In the genomic region with DNA sequence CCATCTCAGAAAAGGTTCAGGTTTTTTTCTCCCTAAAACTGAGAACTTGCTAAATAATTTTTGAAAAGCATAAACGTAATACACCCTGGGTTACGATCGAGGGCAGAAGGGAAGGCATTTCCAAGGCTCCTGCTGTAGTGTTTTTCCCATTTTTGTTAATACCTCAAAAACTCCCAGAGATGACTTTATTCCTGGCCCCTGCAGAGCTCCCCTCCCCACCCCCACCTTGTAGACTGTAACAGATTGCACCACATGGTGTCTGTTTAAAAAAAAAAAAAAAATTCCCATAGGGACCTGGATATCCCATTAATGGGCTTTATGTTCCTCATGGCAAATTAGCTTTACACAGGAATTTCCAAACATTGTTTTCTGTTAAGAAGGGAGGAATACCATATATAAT, we compare ENCODE assay signal across 18 cellular contexts. TPM values are rescaled to one million over a fixed set of nuclear protein-coding genes. Genes with fewer than 3 reads are reported as not detected.
A peak's percentile ranks its signal among the peaks of the same experiment; 100 is the strongest.
DNase-seq lines count a peak whose midpoint lies in the region; ATAC-seq and TF ChIP-seq lines count a peak whose summit lies in the region.
"Had no signal": no experiment of that assay in that cellular context is flagged by ENCODE, and none has a peak within 500 bp of the region (broad histone marks: within the 10 kb centered on the region; RNA-seq: fewer than 3 reads in every experiment).

No MANE protein-coding gene starts in this region.

- no peaks in the 10 kb centered on the region for H3K27me3 ChIP-seq in H7 (ENCODE audit: control insufficient read depth, insufficient read depth, low read length)
- H3K27me3 ChIP-seq in SJCRH30: no peaks in the 10 kb centered on the region
- H3K27me3 ChIP-seq: BE2C had no signal

- peaks cover 7% of the 10 kb centered on the region; the same call in 1 of the 2 replicates for H3K4me1 ChIP-seq in SJCRH30
- H3K4me1 ChIP-seq: A549, BE2C, Caco-2 had no signal

- H3K27ac Mint-ChIP-seq in MCF 10A (ENCODE audit: low read depth, unreplicated experiment): no peak overlapping the region
- H3K27ac Mint-ChIP-seq in activated CD8-positive, alpha-beta T cell treated with anti-CD3 and anti-CD28 coated beads, Interleukin-2, amount 10 ng/mL, durations not matched to agents 7 days and 5 days: no peak overlapping the region
- H3K27ac Mint-ChIP-seq: CD8-positive, alpha-beta T cell; IgD-negative memory B cell had no signal

- H3K4me3 Mint-ChIP-seq in MCF 10A (ENCODE audit: unreplicated experiment): no peak overlapping the region
- H3K4me3 Mint-ChIP-seq in activated CD8-positive, alpha-beta T cell treated with anti-CD3 and anti-CD28 coated beads, Interleukin-2, amount 10 ng/mL, durations not matched to agents 7 days and 5 days: no peak overlapping the region
- H3K4me3 Mint-ChIP-seq: CD8-positive, alpha-beta T cell; H9; IgD-negative memory B cell had no signal

- BruUV-seq in MCF 10A (replicated peaks; lab: Mats Ljungman, UMichigan): no TSS peak

- H3K36me3 Mint-ChIP-seq in MCF 10A (ENCODE audit: insufficient read depth, unreplicated experiment): no peaks in the 10 kb centered on the region
- no peaks in the 10 kb centered on the region for H3K36me3 Mint-ChIP-seq in activated CD8-positive, alpha-beta T cell treated with anti-CD3 and anti-CD28 coated beads, Interleukin-2, amount 10 ng/mL, durations not matched to agents 7 days and 5 days (ENCODE audit: low read depth)
- H3K36me3 Mint-ChIP-seq: CD8-positive, alpha-beta T cell; IgD-negative memory B cell had no signal

- H3K9me3 Mint-ChIP-seq in MCF 10A (ENCODE audit: unreplicated experiment): no peaks in the 10 kb centered on the region
- no peaks in the 10 kb centered on the region for H3K9me3 Mint-ChIP-seq in activated CD8-positive, alpha-beta T cell treated with anti-CD3 and anti-CD28 coated beads, Interleukin-2, amount 10 ng/mL, durations not matched to agents 7 days and 5 days (ENCODE audit: insufficient read depth)
- H3K9me3 Mint-ChIP-seq: CD8-positive, alpha-beta T cell; H9; IgD-negative memory B cell had no signal

- no peaks in the 10 kb centered on the region for H3K9me3 ChIP-seq in SJCRH30 (replicated peaks)
- H3K9me3 ChIP-seq: A549, BE2C, Caco-2 had no signal

- DNase-seq in H7: peak; percentile 14
- DNase-seq in NCI-H524 (lab: John Stamatoyannopoulos, UW): peak; percentile 67 to 84
- peak; percentile 7 to 58 for DNase-seq in SJCRH30
- DNase-seq in MCF 10A (ENCODE audit: unreplicated experiment): no peak
- DNase-seq in activated CD8-positive, alpha-beta T cell treated with anti-CD3 and anti-CD28 coated beads, Interleukin-2, amount 10 ng/mL, durations not matched to agents 7 days and 5 days: no peak
- no peak for DNase-seq in dedifferentiated amniotic fluid mesenchymal stem cell (ENCODE audit: extremely low spot score)
- DNase-seq: BE2C; Caco-2; CD8-positive, alpha-beta T cell; DND-41; GDM1; GM23248; H9; KG1 had no signal

- intact Hi-C loops in MCF 10A (cut with micrococcal nuclease): loop anchor here (10.0 kb wide), 1 partner anchor 300 kb away; no protein-coding TSS in a partner anchor

- CTCF ChIA-PET in MCF 10A (lab: Yijun Ruan, JAX): interaction anchor here (0.6 to 8.0 kb wide), 9 partner anchors 14 to 329 kb away, joined by 3 to 118 read pairs (median 4); no protein-coding TSS in a partner anchor
- CTCF ChIA-PET in activated CD8-positive, alpha-beta T cell treated with anti-CD3 and anti-CD28 coated beads, Interleukin-2, amount 10 ng/mL, durations not matched to agents 7 days and 5 days (lab: Charles Lee): interaction anchor here (1.1 kb wide), 1 partner anchor 134 kb away, joined by 3 read pairs; no protein-coding TSS in a partner anchor

- H3K36me3 ChIP-seq in H7 (replicated peaks; ENCODE audit: control insufficient read depth, insufficient read depth, low read length) (no peaks in the 10 kb centered on the region), SJCRH30 (no peaks in the 10 kb centered on the region)
- H3K36me3 ChIP-seq: BE2C had no signal

- ATAC-seq in activated CD8-positive, alpha-beta T cell treated with anti-CD3 and anti-CD28 coated beads, Interleukin-2, amount 10 ng/mL, durations not matched to agents 7 days and 5 days: no peak
- ATAC-seq: A549; CD8-positive, alpha-beta T cell had no signal

- H3K4me3 ChIP-seq in H7 (ENCODE audit: insufficient read depth, low read depth, low read length) (no peak overlapping the region), SJCRH30 (no peak overlapping the region)
- H3K4me3 ChIP-seq: A549, GM23248 had no signal

- H3K27me3 Mint-ChIP-seq in MCF 10A (ENCODE audit: insufficient read depth, unreplicated experiment): peaks cover 75% of the 10 kb centered on the region
- no peaks in the 10 kb centered on the region for H3K27me3 Mint-ChIP-seq in activated CD8-positive, alpha-beta T cell treated with anti-CD3 and anti-CD28 coated beads, Interleukin-2, amount 10 ng/mL, durations not matched to agents 7 days and 5 days (ENCODE audit: low read depth)
- H3K27me3 Mint-ChIP-seq: IgD-negative memory B cell had no signal

- POLR2A ChIA-PET in MCF 10A (lab: Yijun Ruan, JAX): no interaction called here
- POLR2A ChIA-PET in activated CD8-positive, alpha-beta T cell treated with anti-CD3 and anti-CD28 coated beads, Interleukin-2, amount 10 ng/mL, durations not matched to agents 7 days and 5 days (lab: Charles Lee): no interaction called here

- no peaks in the 10 kb centered on the region for H3K4me1 Mint-ChIP-seq in MCF 10A (ENCODE audit: insufficient read depth, unreplicated experiment)
- no peaks in the 10 kb centered on the region for H3K4me1 Mint-ChIP-seq in activated CD8-positive, alpha-beta T cell treated with anti-CD3 and anti-CD28 coated beads, Interleukin-2, amount 10 ng/mL, durations not matched to agents 7 days and 5 days (ENCODE audit: low read depth)
- H3K4me1 Mint-ChIP-seq: IgD-negative memory B cell had no signal

- TF ChIP-seq CTCF in MCF 10A (IDR thresholded peaks at IDR 0.05; ENCODE audit: unreplicated experiment): no peak

- no peak overlapping the region; the same call in 1 of the 2 replicates for H3K27ac ChIP-seq in SJCRH30
- H3K27ac ChIP-seq: A549, C4-2B, GM23248 had no signal

RNA-seq across cellular contexts. Expression of a gene that starts 38.2 kb away (rescaled TPM):
- total RNA-seq in H7 (2014; rRNA removed; shearing (Covaris generic)): 0.14 TPM in 1 of 2 replicates, not detected in the other
- not detected in 2 replicates for total RNA-seq in SJCRH30 (2014; rRNA removed; shearing (Covaris generic))
- total RNA-seq in MCF 10A (2022): not detected in 2 replicates
- total RNA-seq in activated CD8-positive, alpha-beta T cell treated with anti-CD3 and anti-CD28 coated beads, Interleukin-2, amount 10 ng/mL, durations not matched to agents 7 days and 5 days: not detected
- total RNA-seq: Caco-2; CD8-positive, alpha-beta T cell; GM23248; HT1080 had no signal

Comparison
In these comparisons a context has a peak if more than half of its experiments do, and no peak if none do; other contexts are left out.
1. DNase-seq: peak in H7 (single experiment), NCI-H524 (2 of 2) and SJCRH30 (2 of 2); none in MCF 10A (single experiment), activated CD8-positive, alpha-beta T cell treated with anti-CD3 and anti-CD28 coated beads, Interleukin-2, amount 10 ng/mL, durations not matched to agents 7 days and 5 days (single experiment) and dedifferentiated amniotic fluid mesenchymal stem cell (single experiment).